9 cellular contexts compared by ENCODE assay signal in the genomic region with DNA sequence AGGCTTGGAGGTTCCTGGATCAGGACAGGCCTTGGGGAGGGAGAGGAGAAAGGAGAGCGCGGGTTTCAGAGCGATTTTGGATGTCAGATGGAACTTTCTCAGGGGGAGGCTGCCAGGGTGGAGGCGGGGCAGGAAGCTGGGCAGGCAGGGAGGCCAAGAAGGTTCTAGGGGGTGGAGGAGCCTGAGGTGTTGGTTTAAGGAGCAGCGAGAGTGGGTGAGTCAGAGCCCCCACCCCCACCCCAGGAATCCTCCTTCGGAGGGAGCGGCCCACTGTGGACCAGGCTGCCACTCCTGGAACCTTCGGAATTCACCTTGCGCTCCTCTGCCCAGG. TPM values are rescaled to one million over a fixed set of nuclear protein-coding genes. Genes with fewer than 3 reads are reported as not detected.
A peak's percentile ranks its signal among the peaks of the same experiment; 100 is the strongest.
DNase-seq lines count a peak whose midpoint lies in the region; ATAC-seq and FAIRE-seq lines count a peak whose summit lies in the region.
"Had no signal": no experiment of that assay in that cellular context is flagged by ENCODE, and none has a peak within 500 bp of the region (broad histone marks: within the 10 kb centered on the region; RNA-seq: fewer than 3 reads in every experiment).

No MANE protein-coding gene starts in this region.

- FAIRE-seq in HTR-8/SVneo (lab: Jason Lieb, UNC), result peak; percentile 38
- FAIRE-seq: colon had no signal

- DNase-seq in A172 (ENCODE audit: low spot score) (peak; percentile 91), HTR-8/SVneo (ENCODE audit: insufficient read length, low spot score) (peak; percentile 92), astrocyte of the hippocampus (ENCODE audit: low read depth, low spot score) (peak; percentile 94), iPS-NIHi7 (ENCODE audit: extremely low spot score) (peak; percentile 73), NCI-H446 (lab: John Stamatoyannopoulos, UW) (no peak), GM19238 (ENCODE audit: insufficient read length, low spot score) (no peak), NCI-H1436 treated with DMSO at 0.1 percent for 48 hours (lab: John Stamatoyannopoulos, UW) (no peak)
- no peak for DNase-seq in stimulated activated naive B cell treated with anti-CD40 and anti-IgM and Interleukin-4, amounts not matched to agents 10 μg/mL and 1 μg/mL and 100 μg/mL, for 72 hours

- no peak overlapping the region for H3K27ac Mint-ChIP-seq in stimulated activated naive B cell treated with anti-CD40 and anti-IgM and Interleukin-4, amounts not matched to agents 10 μg/mL and 1 μg/mL and 100 μg/mL, for 72 hours

- ATAC-seq in stimulated activated naive B cell treated with anti-CD40 and anti-IgM and Interleukin-4, amounts not matched to agents 10 μg/mL and 1 μg/mL and 100 μg/mL, for 72 hours (replicated peaks), result peak; percentile 21 to 27

- peaks cover 14 to 17% of the 10 kb centered on the region in 2 donors for H3K4me1 Mint-ChIP-seq in stimulated activated naive B cell treated with anti-CD40 and anti-IgM and Interleukin-4, amounts not matched to agents 10 μg/mL and 1 μg/mL and 100 μg/mL, for 72 hours

- peaks cover 0 to 2% of the 10 kb centered on the region in 2 donors for H3K36me3 Mint-ChIP-seq in stimulated activated naive B cell treated with anti-CD40 and anti-IgM and Interleukin-4, amounts not matched to agents 10 μg/mL and 1 μg/mL and 100 μg/mL, for 72 hours

- H3K9me3 Mint-ChIP-seq in stimulated activated naive B cell treated with anti-CD40 and anti-IgM and Interleukin-4, amounts not matched to agents 10 μg/mL and 1 μg/mL and 100 μg/mL, for 72 hours, result peaks cover 2 to 4% of the 10 kb centered on the region in 2 donors

- peak overlapping the region; percentile 44 to 74 for H3K4me3 Mint-ChIP-seq in stimulated activated naive B cell treated with anti-CD40 and anti-IgM and Interleukin-4, amounts not matched to agents 10 μg/mL and 1 μg/mL and 100 μg/mL, for 72 hours

- H3K27me3 Mint-ChIP-seq in stimulated activated naive B cell treated with anti-CD40 and anti-IgM and Interleukin-4, amounts not matched to agents 10 μg/mL and 1 μg/mL and 100 μg/mL, for 72 hours, result peaks cover 44 to 49% of the 10 kb centered on the region in 2 donors

RNA-seq across cellular contexts. Expression of a gene that starts 15.9 kb away (rescaled TPM):
- total RNA-seq in A172 (2014; rRNA removed; shearing (Covaris generic)), result 20.2 and 41.3 TPM in 2 replicates

RNA-seq across cellular contexts. Expression of a gene that starts 16.2 kb away (rescaled TPM):
- total RNA-seq in A172 (2014; rRNA removed; shearing (Covaris generic)), result 24.0 and 28.6 TPM in 2 replicates

RNA-seq across cellular contexts. Expression of a gene that starts 49.1 kb away (rescaled TPM):
- 152 and 179 TPM in 2 replicates for total RNA-seq in A172 (2014; rRNA removed; shearing (Covaris generic))

Comparison
In these comparisons a context has a peak if more than half of its experiments do, and no peak if none do; other contexts are left out.
1. DNase-seq: peak in A172 (single experiment), HTR-8/SVneo (single experiment), astrocyte of the hippocampus (single experiment) and iPS-NIHi7 (single experiment); none in stimulated activated naive B cell treated with anti-CD40 and anti-IgM and Interleukin-4, amounts not matched to agents 10 μg/mL and 1 μg/mL and 100 μg/mL, for 72 hours (single experiment), NCI-H446 (0 of 2), GM19238 (single experiment) and NCI-H1436 treated with DMSO at 0.1 percent for 48 hours (single experiment).